In genomic region chr7:8773518-8773917, GRCh38 we compare ENCODE assay signal across 31 cellular contexts.
"Had no signal": no experiment of that assay in that cellular context is flagged by ENCODE, and none has a peak within 500 bp of the region (broad histone marks: within the 10 kb centered on the region; RNA-seq: fewer than 3 reads in every experiment).

No MANE protein-coding gene starts in this region.

- H3K9ac ChIP-seq: SK-N-SH had no signal

- FAIRE-seq: TTC549 had no signal

- H3K4me1 ChIP-seq: ascending aorta, SJSA1 had no signal

- H3K27ac Mint-ChIP-seq: activated CD4-positive, alpha-beta T cell treated with anti-CD3 and anti-CD28 coated beads, Interleukin-2, amount 10 ng/mL, durations not matched to agents 24 days and 14 days; activated CD8-positive, alpha-beta T cell treated with anti-CD3 and anti-CD28 coated beads for 36 hours; activated naive CD8-positive, alpha-beta T cell treated with anti-CD3 and anti-CD28 coated beads for 36 hours; activated T-cell treated with anti-CD3 and anti-CD28 coated beads, Interleukin-2, amount 50 U/mL, for 72 hours; activated T-helper 17 cell treated with anti-CD3 and anti-CD28 coated beads, Interleukin-2, amount 50 U/mL, for 72 hours; T-helper 1 cell treated with Interleukin-12 subunit alpha and Interleukin-12 subunit beta and Interleukin-4 antibody, amounts not matched to agents 30 μg/mL and 1 μg/mL, for 36 hours; T-helper 2 cell treated with Interferon-gamma antibody and Interleukin-4, amounts not matched to agents 5 μg/mL and 100 μg/mL, for 36 hours had no signal

- H3K27ac ChIP-seq: ascending aorta, coronary artery, SJSA1 had no signal

- H3K4me1 Mint-ChIP-seq: activated CD4-positive, alpha-beta T cell treated with anti-CD3 and anti-CD28 coated beads, Interleukin-2, amount 10 ng/mL, durations not matched to agents 24 days and 14 days; activated naive CD8-positive, alpha-beta T cell treated with anti-CD3 and anti-CD28 coated beads for 36 hours; activated T-helper 17 cell treated with anti-CD3 and anti-CD28 coated beads, Interleukin-2, amount 50 U/mL, for 72 hours had no signal

- H3K4me2 ChIP-seq: SK-N-SH had no signal

- H3K4me3 Mint-ChIP-seq: activated CD4-positive, alpha-beta T cell treated with anti-CD3 and anti-CD28 coated beads, Interleukin-2, amount 10 ng/mL, durations not matched to agents 24 days and 14 days; activated CD8-positive, alpha-beta T cell treated with anti-CD3 and anti-CD28 coated beads for 36 hours; activated naive CD8-positive, alpha-beta T cell treated with anti-CD3 and anti-CD28 coated beads for 36 hours; activated T-cell treated with anti-CD3 and anti-CD28 coated beads, Interleukin-2, amount 50 U/mL, for 72 hours; activated T-helper 17 cell treated with anti-CD3 and anti-CD28 coated beads, Interleukin-2, amount 50 U/mL, for 72 hours; T-helper 1 cell treated with Interleukin-12 subunit alpha and Interleukin-12 subunit beta and Interleukin-4 antibody, amounts not matched to agents 30 μg/mL and 1 μg/mL, for 36 hours; T-helper 2 cell treated with Interferon-gamma antibody and Interleukin-4, amounts not matched to agents 5 μg/mL and 100 μg/mL, for 36 hours had no signal

- H3K9me3 Mint-ChIP-seq: activated CD4-positive, alpha-beta T cell treated with anti-CD3 and anti-CD28 coated beads, Interleukin-2, amount 10 ng/mL, durations not matched to agents 24 days and 14 days; T-helper 1 cell treated with Interleukin-12 subunit alpha and Interleukin-12 subunit beta and Interleukin-4 antibody, amounts not matched to agents 30 μg/mL and 1 μg/mL, for 36 hours had no signal

- H3K27me3 Mint-ChIP-seq: activated CD4-positive, alpha-beta T cell treated with anti-CD3 and anti-CD28 coated beads, Interleukin-2, amount 10 ng/mL, durations not matched to agents 24 days and 14 days; activated CD8-positive, alpha-beta T cell treated with anti-CD3 and anti-CD28 coated beads for 36 hours; activated naive CD8-positive, alpha-beta T cell treated with anti-CD3 and anti-CD28 coated beads for 36 hours; activated T-helper 17 cell treated with anti-CD3 and anti-CD28 coated beads, Interleukin-2, amount 50 U/mL, for 72 hours had no signal

- H3K36me3 ChIP-seq: ascending aorta, SJSA1 had no signal

- DNase-seq: activated CD4-positive, alpha-beta T cell treated with anti-CD3 and anti-CD28 coated beads, Interleukin-2, amount 10 ng/mL, durations not matched to agents 24 days and 14 days; activated CD4-positive, alpha-beta T cell treated with anti-CD3 and anti-CD28 coated beads, Interleukin-2, amount 50 U/mL, for 4 hours; activated CD8-positive, alpha-beta T cell treated with anti-CD3 and anti-CD28 coated beads for 36 hours; activated effector memory CD4-positive, alpha-beta T cell treated with anti-CD3 and anti-CD28 coated beads, Interleukin-2, amount 50 U/mL, for 16 hours; activated naive CD4-positive, alpha-beta T cell; activated naive CD4-positive, alpha-beta T cell treated with anti-CD3 and anti-CD28 coated beads, Interleukin-2, amount 50 U/mL, for 16 hours; activated naive CD8-positive, alpha-beta T cell treated with anti-CD3 and anti-CD28 coated beads for 36 hours; activated T-cell treated with anti-CD3 and anti-CD28 coated beads, Interleukin-2, amount 50 U/mL, for 1 hour; activated T-cell treated with anti-CD3 and anti-CD28 coated beads, Interleukin-2, amount 50 U/mL, for 72 hours; amniotic stem cell; MM.1S; MV-4-11; NCI-H1092; NCI-H1417; NCI-H146; NCI-H187; NCI-H2029 treated with DMSO at 0.1 percent for 48 hours; NCI-H2107; NCI-H226; NCI-H526; RPMI8226; SHP77 treated with DMSO at 0.1 percent for 48 hours; SK-N-SH had no signal

- H3K4me3 ChIP-seq: ascending aorta, coronary artery, SJSA1 had no signal

- H3K9me3 ChIP-seq: ascending aorta, SJSA1 had no signal

- H3K27me3 ChIP-seq: ascending aorta, SJSA1 had no signal

- ATAC-seq: activated CD8-positive, alpha-beta T cell treated with anti-CD3 and anti-CD28 coated beads for 36 hours; activated T-cell treated with anti-CD3 and anti-CD28 coated beads, Interleukin-2, amount 50 U/mL, for 72 hours; activated T-helper 17 cell treated with anti-CD3 and anti-CD28 coated beads, Interleukin-2, amount 50 U/mL, for 72 hours; Panc1 had no signal

- H3K36me3 Mint-ChIP-seq: activated naive CD8-positive, alpha-beta T cell treated with anti-CD3 and anti-CD28 coated beads for 36 hours had no signal
